1 cellular context compared by ENCODE assay signal in genomic region chr5:132873119-132873929, GRCh38.
TF ChIP-seq lines count a peak whose summit lies in the region.

TSS of gene LEAP2 (plus strand) at chr5:132873668. CDS start at chr5:132873695, 27 bp downstream.

TF ChIP-seq in HepG2, 621 proteins besides CTCF, POLR2A, EP300 and RAD21 (continued from another document and continues in another):
- peak; percentile 87; the same call in 1 of the 2 replicates for TF ChIP-seq STAT6 (CRISPR knock-in tag; IDR thresholded peaks at IDR 0.05; ENCODE audit: borderline replicate concordance)
- no peak for TF ChIP-seq ZNF138 (CRISPR knock-in tag; IDR thresholded peaks at IDR 0.05; ENCODE audit: low read depth)
- TF ChIP-seq EHMT2 (IDR thresholded peaks at IDR 0.05; ENCODE audit: borderline replicate concordance, low read depth, low read length), result peak; percentile 89
- TF ChIP-seq RXRA (CRISPR knock-in tag; IDR thresholded peaks at IDR 0.05), result peak; percentile 47; the same call in 1 of the 2 replicates
- no peak for TF ChIP-seq KDM2A (CRISPR knock-in tag; IDR thresholded peaks at IDR 0.05; ENCODE audit: borderline replicate concordance, low read depth)
- TF ChIP-seq REST (IDR thresholded peaks at IDR 0.05; ENCODE audit: borderline replicate concordance in 1 of 2, low read depth in 1 of 2, low read length in 2 of 2), result peak in 1 of 2 experiments; percentile 70; a peak in 2 of 4 replicates
- TF ChIP-seq ZSCAN21 (CRISPR knock-in tag; IDR thresholded peaks at IDR 0.05; ENCODE audit: borderline replicate concordance), result 0 out of 2 replicates have a peak, but pooled peaks have one; percentile 26
- peak; percentile 44 for TF ChIP-seq ZNF878 (CRISPR knock-in tag; IDR thresholded peaks at IDR 0.05)
- peak; percentile 45; the same call in 1 of the 2 replicates for TF ChIP-seq FOSL2 (CRISPR knock-in tag; IDR thresholded peaks at IDR 0.05)
- TF ChIP-seq ZFP41 (CRISPR knock-in tag; IDR thresholded peaks at IDR 0.05; ENCODE audit: borderline replicate concordance), result no peak
- no peak for TF ChIP-seq ELF4 (CRISPR knock-in tag; IDR thresholded peaks at IDR 0.05; ENCODE audit: borderline replicate concordance)
- TF ChIP-seq JUN (CRISPR knock-in tag; IDR thresholded peaks at IDR 0.05), result peak; percentile 91
- TF ChIP-seq HOXA7 (CRISPR knock-in tag; IDR thresholded peaks at IDR 0.05), result 0 out of 2 replicates have a peak, but pooled peaks have one; percentile 74
- no peak for TF ChIP-seq FOXA1 (IDR thresholded peaks at IDR 0.05)
- peak; percentile 73 for TF ChIP-seq FOXA1 (CRISPR knock-in tag; IDR thresholded peaks at IDR 0.05)
- no peak for TF ChIP-seq ZNF512 (CRISPR knock-in tag; IDR thresholded peaks at IDR 0.05)
- no peak for TF ChIP-seq ZFP91 (CRISPR knock-in tag; IDR thresholded peaks at IDR 0.05; ENCODE audit: borderline replicate concordance)
- TF ChIP-seq ZNF788 (CRISPR knock-in tag; IDR thresholded peaks at IDR 0.05; ENCODE audit: borderline replicate concordance), result peak; percentile 46
- no peak for TF ChIP-seq TEF (CRISPR knock-in tag; IDR thresholded peaks at IDR 0.05)
- TF ChIP-seq ARHGAP35 (CRISPR knock-in tag; IDR thresholded peaks at IDR 0.05; ENCODE audit: borderline replicate concordance), result no peak
- 0 out of 2 replicates have a peak, but pooled peaks have one; percentile 84 for TF ChIP-seq ATF6 (CRISPR knock-in tag; conservative IDR thresholded peaks at IDR 0.05)
- TF ChIP-seq ZBTB34 (CRISPR knock-in tag; IDR thresholded peaks at IDR 0.05), result peak; percentile 97
- no peak for TF ChIP-seq MZF1 (CRISPR knock-in tag; IDR thresholded peaks at IDR 0.05; ENCODE audit: borderline replicate concordance)
- TF ChIP-seq PPARG (CRISPR knock-in tag; conservative IDR thresholded peaks at IDR 0.05), result peak; percentile 92
- TF ChIP-seq ZZZ3 (CRISPR knock-in tag; IDR thresholded peaks at IDR 0.05; ENCODE audit: borderline replicate concordance), result peak; percentile 48; the same call in 1 of the 2 replicates
- TF ChIP-seq FOSL1 (CRISPR knock-in tag; IDR thresholded peaks at IDR 0.05; ENCODE audit: borderline replicate concordance), result no peak
- TF ChIP-seq AFF4 (CRISPR knock-in tag; IDR thresholded peaks at IDR 0.05), result peak; percentile 59; the same call in 1 of the 2 replicates
- TF ChIP-seq ZNF24 (IDR thresholded peaks at IDR 0.05), result no peak; the same call in 1 of the 2 replicates
- TF ChIP-seq THAP8 (CRISPR knock-in tag; IDR thresholded peaks at IDR 0.05; ENCODE audit: borderline replicate concordance), result no peak
- TF ChIP-seq ZSCAN29 (CRISPR knock-in tag; conservative IDR thresholded peaks at IDR 0.05), result peak; percentile 83; the same call in 1 of the 2 replicates
- peak; percentile 55; the same call in 1 of the 2 replicates for TF ChIP-seq ZNF510 (CRISPR knock-in tag; IDR thresholded peaks at IDR 0.05; ENCODE audit: low read depth)
- TF ChIP-seq MTA3 (CRISPR knock-in tag; IDR thresholded peaks at IDR 0.05), result no peak
- peak; percentile 68; the same call in 1 of the 2 replicates for TF ChIP-seq SP5 (CRISPR knock-in tag; IDR thresholded peaks at IDR 0.05; ENCODE audit: borderline replicate concordance, low read depth)
- TF ChIP-seq ZBTB38 (CRISPR knock-in tag; IDR thresholded peaks at IDR 0.05), result 0 out of 2 replicates have a peak, but pooled peaks have one; percentile 11
- TF ChIP-seq ADNP (CRISPR knock-in tag; IDR thresholded peaks at IDR 0.05), result no peak
